ENCODE assay signal across 27 cellular contexts in the genomic region with DNA sequence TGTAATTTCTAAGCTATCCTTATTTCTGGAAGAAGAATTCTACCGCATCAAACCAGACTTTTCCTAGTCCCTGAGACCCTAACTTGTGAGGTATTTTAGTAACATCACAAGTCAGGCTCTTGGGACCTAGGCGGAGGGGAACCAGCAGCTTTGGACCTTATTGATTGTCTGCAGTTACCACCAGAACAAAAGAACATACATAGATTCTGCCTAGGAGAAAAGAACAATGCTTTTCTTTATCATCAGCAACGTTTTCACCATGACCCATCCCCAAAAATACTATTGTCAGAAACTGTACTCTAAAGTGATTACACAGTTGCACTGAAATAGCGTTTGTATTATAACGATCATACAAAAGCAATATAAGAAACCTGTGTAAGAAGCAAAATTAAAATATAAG.
A peak's percentile ranks its signal among the peaks of the same experiment; 100 is the strongest.
DNase-seq lines count a peak whose midpoint lies in the region; ATAC-seq and TF ChIP-seq lines count a peak whose summit lies in the region.
"Had no signal": no experiment of that assay in that cellular context is flagged by ENCODE, and none has a peak within 500 bp of the region (broad histone marks: within the 10 kb centered on the region; RNA-seq: fewer than 3 reads in every experiment).

No MANE protein-coding gene starts in this region.

- CTCF ChIA-PET in MCF 10A (lab: Yijun Ruan, JAX) (interaction anchor here (1.0 kb wide), 1 partner anchor 18 kb away, joined by 3 read pairs; no protein-coding TSS in a partner anchor), T-cell (lab: Charles Lee) (no interaction called here)

- H3K18ac ChIP-seq in mesenchymal stem cell (ENCODE audit: low read depth in 1 of 2, low read length in 2 of 2): no peak overlapping the region

- no peak overlapping the region for H4K91ac ChIP-seq in mesenchymal stem cell (ENCODE audit: low read length)

- DNase-seq in breast epithelium (ENCODE audit: low spot score in 2 of 2) (no peak), MCF 10A (ENCODE audit: unreplicated experiment) (no peak), mesenchymal stem cell (no peak), superior temporal gyrus (ENCODE audit: extremely low spot score) (peak; percentile 77), amygdala (lab: John Stamatoyannopoulos, UW) (no peak), NCI-H1436 (lab: John Stamatoyannopoulos, UW) (no peak), T-cell (no peak)
- DNase-seq: ACHN; CD4-positive, alpha-beta T cell; COR-L47; DMS79; H9; MM.1S; NCI-H1092; NCI-H146; NCI-H2029 treated with DMSO at 0.1 percent for 48 hours; NCI-H226; NCI-H510A treated with DMSO at 0.1 percent for 48 hours; NCI-H748 treated with DMSO at 0.1 percent for 48 hours; SHP77 treated with DMSO at 0.1 percent for 48 hours had no signal

- peak overlapping the region; percentile 94 for H3K9ac ChIP-seq in mesenchymal stem cell (ENCODE audit: low read length)
- H3K9ac ChIP-seq: BLaER1 had no signal

- no peak overlapping the region for H4K8ac ChIP-seq in mesenchymal stem cell (ENCODE audit: low read length)

- H3K27ac Mint-ChIP-seq in MCF 10A (ENCODE audit: low read depth, unreplicated experiment): no peak overlapping the region
- H3K27ac Mint-ChIP-seq in T-cell: no peak overlapping the region
- H3K27ac Mint-ChIP-seq: CD4-positive, alpha-beta T cell; H9 had no signal

- no peaks in the 10 kb centered on the region for H3K36me3 ChIP-seq in breast epithelium
- H3K36me3 ChIP-seq in mesenchymal stem cell (ENCODE audit: control insufficient read depth in 1 of 2, insufficient read depth in 2 of 2, low read depth in 1 of 2, low read length in 2 of 2): no peaks in the 10 kb centered on the region
- H3K36me3 ChIP-seq: BLaER1 had no signal

- no peak overlapping the region for H2BK5ac ChIP-seq in mesenchymal stem cell (ENCODE audit: low read depth, low read length, poor library complexity, severe bottlenecking)

- H3K36me3 Mint-ChIP-seq in MCF 10A (ENCODE audit: insufficient read depth, unreplicated experiment) (no peaks in the 10 kb centered on the region), T-cell (no peaks in the 10 kb centered on the region)

- H3K27me3 Mint-ChIP-seq in MCF 10A (ENCODE audit: insufficient read depth, unreplicated experiment) (no peaks in the 10 kb centered on the region), T-cell (no peaks in the 10 kb centered on the region)
- H3K27me3 Mint-ChIP-seq: CD4-positive, alpha-beta T cell had no signal

- H3K27me3 ChIP-seq in breast epithelium: no peaks in the 10 kb centered on the region
- no peaks in the 10 kb centered on the region for H3K27me3 ChIP-seq in mesenchymal stem cell (ENCODE audit: control insufficient read depth in 1 of 2, insufficient read depth in 1 of 2, low read length in 2 of 2)
- H3K27me3 ChIP-seq: BLaER1 had no signal

- intact Hi-C loops in breast epithelium (cut with DNase I; ENCODE audit: low total_unique reads) (no loop called here), MCF 10A (cut with micrococcal nuclease) (no loop called here)

- no peak overlapping the region for H2AK5ac ChIP-seq in mesenchymal stem cell (ENCODE audit: low read length, severe bottlenecking)

- H3K4ac ChIP-seq in mesenchymal stem cell (ENCODE audit: low read depth in 1 of 2, low read length in 2 of 2): no peak overlapping the region

- H3K23ac ChIP-seq in mesenchymal stem cell (ENCODE audit: low read length in 2 of 2): no peak overlapping the region

- H3K4me3 Mint-ChIP-seq in MCF 10A (ENCODE audit: unreplicated experiment): no peak overlapping the region
- no peak overlapping the region for H3K4me3 Mint-ChIP-seq in T-cell
- H3K4me3 Mint-ChIP-seq: CD4-positive, alpha-beta T cell; H9 had no signal

- TF ChIP-seq POLR2A in breast epithelium (IDR thresholded peaks at IDR 0.05): no peak

- POLR2A ChIA-PET in MCF 10A (lab: Yijun Ruan, JAX): interaction anchor here (0.6 to 0.8 kb wide), 2 partner anchors 10 to 323 kb away, joined by 3 read pairs; no protein-coding TSS in a partner anchor
- POLR2A ChIA-PET in T-cell (lab: Charles Lee): no interaction called here

- H3K4me3 ChIP-seq in breast epithelium (peak overlapping the region in 2 of 3 donors; percentile 20 to 46), mesenchymal stem cell (ENCODE audit: insufficient read depth in 1 of 2, low read depth in 1 of 2, low read length in 2 of 2) (peak overlapping the region in 1 of 2 experiments; percentile 84)
- H3K4me3 ChIP-seq: BLaER1, K562 had no signal

- 85% methylated on average over 3 of the region's 5 CpGs for WGBS in mesenchymal stem cell

- H3K4me2 ChIP-seq in mesenchymal stem cell (ENCODE audit: low read length, poor library complexity, severe bottlenecking): no peak overlapping the region
- H3K4me2 ChIP-seq: BLaER1 had no signal

- peak overlapping the region in 1 of 2 donors; percentile 23 for H3K27ac ChIP-seq in breast epithelium
- H3K27ac ChIP-seq in mesenchymal stem cell (ENCODE audit: low read length, poor library complexity, severe bottlenecking): no peak overlapping the region
- H3K27ac ChIP-seq: 22Rv1, BLaER1, HL-60, RWPE1 had no signal

- H2BK12ac ChIP-seq in mesenchymal stem cell (ENCODE audit: low read length in 2 of 2): no peak overlapping the region

- H3K4me1 Mint-ChIP-seq in MCF 10A (ENCODE audit: insufficient read depth, unreplicated experiment): no peaks in the 10 kb centered on the region
- H3K4me1 Mint-ChIP-seq in T-cell: no peaks in the 10 kb centered on the region

- H3K9me3 Mint-ChIP-seq in MCF 10A (ENCODE audit: unreplicated experiment): no peaks in the 10 kb centered on the region
- H3K9me3 Mint-ChIP-seq in T-cell: peaks cover 3 to 6% (median 3%) of the 10 kb centered on the region in 3 donors
- H3K9me3 Mint-ChIP-seq: CD4-positive, alpha-beta T cell; H9 had no signal

- H2BK120ac ChIP-seq in mesenchymal stem cell (ENCODE audit: low read depth, low read length): no peak overlapping the region

- H3K4me1 ChIP-seq in breast epithelium (no peaks in the 10 kb centered on the region), mesenchymal stem cell (ENCODE audit: control insufficient read depth, insufficient read depth, low read depth, low read length) (peaks cover 5% of the 10 kb centered on the region)
- H3K4me1 ChIP-seq: BLaER1 had no signal

- ATAC-seq in GM21447 (IDR thresholded peaks at IDR 0.05; ENCODE audit: unreplicated experiment) (no peak), T-cell (replicated peaks in 1 of 4) (no peak)
- ATAC-seq: HepG2, K562 had no signal

- H3K79me1 ChIP-seq in mesenchymal stem cell (replicated peaks; ENCODE audit: low read length, poor library complexity, severe bottlenecking): no peaks in the 10 kb centered on the region

- no peak overlapping the region for H2AFZ ChIP-seq in mesenchymal stem cell (ENCODE audit: low read depth, low read length)

- H3K14ac ChIP-seq in mesenchymal stem cell (ENCODE audit: low read length in 2 of 2): no peak overlapping the region

- no peak for TF ChIP-seq CTCF in breast epithelium (IDR thresholded peaks at IDR 0.05)
- TF ChIP-seq CTCF in MCF 10A (IDR thresholded peaks at IDR 0.05; ENCODE audit: unreplicated experiment): no peak

- no TSS peak for BruUV-seq in MCF 10A (replicated peaks; lab: Mats Ljungman, UMichigan)

- no peaks in the 10 kb centered on the region for H3K9me3 ChIP-seq in breast epithelium
- H3K9me3 ChIP-seq in mesenchymal stem cell (ENCODE audit: control insufficient read depth, low read length): no peaks in the 10 kb centered on the region
- H3K9me3 ChIP-seq: BLaER1 had no signal

- H2BK15ac ChIP-seq in mesenchymal stem cell (ENCODE audit: low read depth, poor library complexity, severe bottlenecking): no peak overlapping the region
